Comparison of ENCODE assay signal across 8 cellular contexts in genomic region chr12:14185441-14186192, GRCh38.
DNase-seq lines count a peak whose midpoint lies in the region; ATAC-seq and TF ChIP-seq lines count a peak whose summit lies in the region.

No MANE protein-coding gene starts in this region.

- CTCF ChIA-PET in AG04449 (lab: Yijun Ruan, JAX) (interaction anchor here (0.6 to 3.9 kb wide), 23 partner anchors 10 to 930 kb away, joined by 3 to 32 read pairs (median 3); partner anchors contain the start of gene ATF7IP), Panc1 (lab: Charles Lee) (interaction anchor here (0.7 to 1.1 kb wide), 4 partner anchors 15 to 936 kb away, joined by 4 to 10 read pairs (median 8); no protein-coding TSS in a partner anchor)

- H3K4me1 ChIP-seq in Panc1 (ENCODE audit: control insufficient read depth, insufficient read depth, low read length) (no peaks in the 10 kb centered on the region), mucosa of descending colon (ENCODE audit: low read depth) (peaks cover 6% of the 10 kb centered on the region)

- H3K9me3 ChIP-seq in Panc1 (ENCODE audit: control insufficient read depth, insufficient read depth, low read depth, low read length) (no peaks in the 10 kb centered on the region), mucosa of descending colon (no peaks in the 10 kb centered on the region)

- H3K9me3 Mint-ChIP-seq in activated T-helper 2 cell treated with anti-CD3 and anti-CD28 coated beads, Interferon-gamma antibody, Interleukin-2, Interleukin-4, amounts not matched to agents 10 μg/mL and 5 μg/mL and 100 μg/mL, durations not matched to agents 14 hours and 24 hours and 36 hours: no peaks in the 10 kb centered on the region

- in situ Hi-C loops in Panc1 (cut with HindIII; ENCODE audit: low pct_unique_long_range_greater_than_20kb, low sequenced_read_pairs): no loop called here

- H3K27ac Mint-ChIP-seq in activated T-helper 2 cell treated with anti-CD3 and anti-CD28 coated beads, Interferon-gamma antibody, Interleukin-2, Interleukin-4, amounts not matched to agents 10 μg/mL and 5 μg/mL and 100 μg/mL, durations not matched to agents 14 hours and 24 hours and 36 hours: no peak overlapping the region

- TF ChIP-seq CTCF in AG04449 (IDR thresholded peaks at IDR 0.05; ENCODE audit: insufficient read depth, low read length, missing control alignments): peak; percentile 63
- TF ChIP-seq CTCF in HFF-Myc (IDR thresholded peaks at IDR 0.05; ENCODE audit: low read depth, low read length, missing control alignments): peak; percentile 68
- TF ChIP-seq CTCF in Panc1 (IDR thresholded peaks at IDR 0.05): peak; percentile 78
- peak; percentile 52 for TF ChIP-seq CTCF in mucosa of descending colon (IDR thresholded peaks at IDR 0.05)

- POLR2A ChIA-PET in AG04449 (lab: Yijun Ruan, JAX): no interaction called here
- POLR2A ChIA-PET in Panc1 (lab: Charles Lee): no interaction called here

- H3K27me3 Mint-ChIP-seq in activated T-helper 2 cell treated with anti-CD3 and anti-CD28 coated beads, Interferon-gamma antibody, Interleukin-2, Interleukin-4, amounts not matched to agents 10 μg/mL and 5 μg/mL and 100 μg/mL, durations not matched to agents 14 hours and 24 hours and 36 hours (ENCODE audit: low read depth): peaks cover 10% of the 10 kb centered on the region

- BruUV-seq in Panc1 (replicated peaks; lab: Mats Ljungman, UMichigan): no TSS peak

- DNase-seq in AG04449 (ENCODE audit: low read depth, low spot score) (no peak), GM04504 (ENCODE audit: low read depth) (peak; percentile 3), HFF-Myc (ENCODE audit: extremely low read depth, low read depth) (peak; percentile 22), LoVo (ENCODE audit: low spot score) (peak; percentile 70), Panc1 (ENCODE audit: low read depth, low spot score) (peak; percentile 10), dermis blood vessel endothelial cell (peak; percentile 66), mucosa of descending colon (peak in 1 of 3 donors; percentile 87)
- no peak for DNase-seq in activated T-helper 2 cell treated with anti-CD3 and anti-CD28 coated beads, Interferon-gamma antibody, Interleukin-2, Interleukin-4, amounts not matched to agents 10 μg/mL and 5 μg/mL and 100 μg/mL, durations not matched to agents 14 hours and 24 hours and 36 hours (ENCODE audit: low spot score)

- no peak overlapping the region for H3K27ac ChIP-seq in Panc1 (ENCODE audit: low read length)

- H3K36me3 ChIP-seq in Panc1 (ENCODE audit: control insufficient read depth, insufficient read depth, low read length) (no peaks in the 10 kb centered on the region), mucosa of descending colon (ENCODE audit: low read depth) (no peaks in the 10 kb centered on the region)

- H3K36me3 Mint-ChIP-seq in activated T-helper 2 cell treated with anti-CD3 and anti-CD28 coated beads, Interferon-gamma antibody, Interleukin-2, Interleukin-4, amounts not matched to agents 10 μg/mL and 5 μg/mL and 100 μg/mL, durations not matched to agents 14 hours and 24 hours and 36 hours (ENCODE audit: low read depth): no peaks in the 10 kb centered on the region

- no peaks in the 10 kb centered on the region for H3K4me1 Mint-ChIP-seq in activated T-helper 2 cell treated with anti-CD3 and anti-CD28 coated beads, Interferon-gamma antibody, Interleukin-2, Interleukin-4, amounts not matched to agents 10 μg/mL and 5 μg/mL and 100 μg/mL, durations not matched to agents 14 hours and 24 hours and 36 hours (ENCODE audit: low read depth)

- peak; percentile 79 for ATAC-seq in Panc1
- peak; percentile 95 for ATAC-seq in mucosa of descending colon

- intact Hi-C loops in Panc1 (cut with micrococcal nuclease; ENCODE audit: unreplicated experiment) (loop anchor here (5.0 kb wide), 1 partner anchor 477 kb away; no protein-coding TSS in a partner anchor), mucosa of descending colon (cut with DNase I, micrococcal nuclease) (loop anchor here in 1 of 2 donors (10.0 kb wide), 1 partner anchor 179 kb away; the partner anchor contains the start of gene ATF7IP)
- intact Hi-C loops in activated T-helper 2 cell treated with anti-CD3 and anti-CD28 coated beads, Interferon-gamma antibody, Interleukin-2, Interleukin-4, amounts not matched to agents 10 μg/mL and 5 μg/mL and 100 μg/mL, durations not matched to agents 14 hours and 24 hours and 36 hours (cut with micrococcal nuclease): no loop called here

- no peak overlapping the region for H3K4me3 ChIP-seq in AG04449 (ENCODE audit: low read depth, low read length)
- H3K4me3 ChIP-seq in HFF-Myc (replicated peaks; ENCODE audit: low read depth, low read length): no peak overlapping the region
- H3K4me3 ChIP-seq in Panc1 (ENCODE audit: low read depth in 2 of 2, low read length in 2 of 2): no peak overlapping the region
- no peak overlapping the region for H3K4me3 ChIP-seq in mucosa of descending colon

- no peaks in the 10 kb centered on the region for H3K27me3 ChIP-seq in Panc1 (ENCODE audit: control insufficient read depth, insufficient read depth, low read length)

- H3K4me3 Mint-ChIP-seq in activated T-helper 2 cell treated with anti-CD3 and anti-CD28 coated beads, Interferon-gamma antibody, Interleukin-2, Interleukin-4, amounts not matched to agents 10 μg/mL and 5 μg/mL and 100 μg/mL, durations not matched to agents 14 hours and 24 hours and 36 hours (ENCODE audit: low read depth): no peak overlapping the region

Comparison
In these comparisons a context has a peak if more than half of its experiments do, and no peak if none do; other contexts are left out.
1. DNase-seq: peak in GM04504 (single experiment), HFF-Myc (single experiment), LoVo (single experiment), Panc1 (single experiment) and dermis blood vessel endothelial cell (single experiment); none in AG04449 (single experiment) and activated T-helper 2 cell treated with anti-CD3 and anti-CD28 coated beads, Interferon-gamma antibody, Interleukin-2, Interleukin-4, amounts not matched to agents 10 μg/mL and 5 μg/mL and 100 μg/mL, durations not matched to agents 14 hours and 24 hours and 36 hours (single experiment).
2. Peak in every context shown above with its lines, with median percentiles within 50 percentile points of each other: CTCF ChIP-seq.